In the genomic region with DNA sequence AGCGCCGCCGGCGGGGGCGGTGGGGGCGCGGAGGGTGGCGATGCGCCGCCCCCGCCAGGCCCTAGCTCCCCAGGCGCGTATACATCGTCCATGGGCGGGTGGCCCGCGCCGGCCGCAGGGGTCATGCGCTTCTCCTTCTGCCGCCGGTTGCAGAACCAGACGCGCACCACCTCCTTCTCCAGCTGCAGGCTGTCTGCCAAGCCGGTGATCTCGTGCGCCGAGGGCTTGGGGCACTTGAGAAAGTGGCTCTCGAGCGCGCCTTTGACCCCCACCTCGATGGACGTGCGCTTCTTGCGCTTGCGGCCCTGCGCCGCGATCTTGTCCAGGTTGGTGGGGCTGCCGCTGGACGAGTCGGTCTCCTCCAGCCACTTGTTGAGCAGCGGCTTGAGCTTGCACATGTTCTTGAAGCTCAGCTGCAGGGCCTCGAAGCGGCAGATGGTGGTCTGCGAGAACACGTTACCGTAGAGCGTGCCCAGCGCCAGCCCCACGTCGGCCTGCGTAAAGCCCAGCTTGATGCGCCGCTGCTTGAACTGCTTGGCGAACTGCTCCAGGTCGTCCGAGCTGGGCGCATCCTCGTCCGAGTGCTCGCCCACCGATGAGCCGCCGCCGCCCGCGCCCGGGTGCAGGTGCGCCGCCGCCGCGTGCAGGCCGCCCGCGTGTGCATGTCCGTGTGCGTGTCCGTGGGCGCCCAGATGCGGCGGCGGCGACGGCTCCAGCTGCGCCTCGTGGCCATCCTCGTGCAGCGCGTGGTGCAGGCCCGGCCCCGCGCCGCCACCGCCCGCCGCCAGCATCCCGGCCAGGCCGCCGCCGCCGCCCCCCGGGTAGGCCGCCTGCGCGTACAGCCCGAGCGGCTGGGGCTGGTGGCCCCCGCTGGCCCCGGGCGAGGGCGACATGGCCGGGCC, we compare ENCODE assay signal across 8 cellular contexts. TPM values are rescaled to one million over a fixed set of nuclear protein-coding genes. Genes with fewer than 3 reads are reported as not detected.
DNase-seq lines count a peak whose midpoint lies in the region; ATAC-seq and TF ChIP-seq lines count a peak whose summit lies in the region.

No MANE protein-coding gene starts in this region.

- intact Hi-C loops in CD4-positive, alpha-beta memory T cell (cut with micrococcal nuclease) = no loop called here
- intact Hi-C loops in upper lobe of right lung (cut with DNase I) = no loop called here

- no peaks in the 10 kb centered on the region for H3K9me3 ChIP-seq in CD4-positive, alpha-beta memory T cell (ENCODE audit: control insufficient read depth in 1 of 2, low read length in 2 of 2)
- H3K9me3 ChIP-seq in iPS-15b (ENCODE audit: control insufficient read depth, insufficient read depth, low read length) = no peaks in the 10 kb centered on the region
- H3K9me3 ChIP-seq in upper lobe of right lung = no peaks in the 10 kb centered on the region

- peaks cover 18% of the 10 kb centered on the region for H3K4me1 ChIP-seq in CD4-positive, alpha-beta memory T cell (ENCODE audit: insufficient read depth, low read length)
- H3K4me1 ChIP-seq in iPS-15b (ENCODE audit: control insufficient read depth, insufficient read depth, low read length) (peaks cover 2% of the 10 kb centered on the region), upper lobe of right lung (peaks cover 24% of the 10 kb centered on the region)

- peak; percentile 5 for ATAC-seq in GM21786 (IDR thresholded peaks at IDR 0.05; ENCODE audit: unreplicated experiment)
- ATAC-seq in upper lobe of right lung = no peak

- TF ChIP-seq CTCF in upper lobe of right lung (IDR thresholded peaks at IDR 0.05) = no peak

- H3K27ac Mint-ChIP-seq in CD4-positive, alpha-beta memory T cell = no peak overlapping the region
- no peak overlapping the region for H3K27ac Mint-ChIP-seq in T-helper 2 cell treated with Interferon-gamma antibody and Interleukin-4, amounts not matched to agents 5 μg/mL and 100 μg/mL, for 36 hours

- H3K36me3 Mint-ChIP-seq in CD4-positive, alpha-beta memory T cell = no peaks in the 10 kb centered on the region
- H3K36me3 Mint-ChIP-seq in T-helper 2 cell treated with Interferon-gamma antibody and Interleukin-4, amounts not matched to agents 5 μg/mL and 100 μg/mL, for 36 hours (ENCODE audit: low read depth) = no peaks in the 10 kb centered on the region

- H3K4me3 Mint-ChIP-seq in CD4-positive, alpha-beta memory T cell = peak overlapping the region in 7 of 8 donors; percentile 25 to 69 (median 45)
- peak overlapping the region; percentile 24 for H3K4me3 Mint-ChIP-seq in T-helper 2 cell treated with Interferon-gamma antibody and Interleukin-4, amounts not matched to agents 5 μg/mL and 100 μg/mL, for 36 hours

- peaks cover 2 to 22% (median 8%) of the 10 kb centered on the region in 4 donors for H3K4me1 Mint-ChIP-seq in CD4-positive, alpha-beta memory T cell
- peaks cover 4% of the 10 kb centered on the region for H3K4me1 Mint-ChIP-seq in T-helper 2 cell treated with Interferon-gamma antibody and Interleukin-4, amounts not matched to agents 5 μg/mL and 100 μg/mL, for 36 hours (ENCODE audit: low read depth)

- H3K9ac ChIP-seq in iPS-15b (ENCODE audit: low read depth, low read length) = no peak overlapping the region

- no peak for DNase-seq in CD4-positive, alpha-beta memory T cell
- no peak for DNase-seq in T-helper 2 cell treated with Interferon-gamma antibody and Interleukin-4, amounts not matched to agents 5 μg/mL and 100 μg/mL, for 36 hours (ENCODE audit: low spot score)
- DNase-seq in upper lobe of right lung = peak; percentile 81
- no peak for DNase-seq in NK-92 treated with Interleukin-12 subunit alpha and Interleukin-12 subunit beta, amount 100 ng/mL, for 24 hours (lab: John Stamatoyannopoulos, UW)
- DNase-seq in putamen (ENCODE audit: low spot score) = no peak
- DNase-seq in AG08396 (ENCODE audit: low spot score) = no peak

- CTCF ChIA-PET in CD4-positive, alpha-beta memory T cell (lab: Charles Lee; ENCODE audit: partially characterized antibody) = no interaction called here

- H3K9me3 Mint-ChIP-seq in CD4-positive, alpha-beta memory T cell = peaks cover 0 to 1% (median 0%) of the 10 kb centered on the region in 8 donors
- H3K9me3 Mint-ChIP-seq in T-helper 2 cell treated with Interferon-gamma antibody and Interleukin-4, amounts not matched to agents 5 μg/mL and 100 μg/mL, for 36 hours = no peaks in the 10 kb centered on the region

- POLR2A ChIA-PET in CD4-positive, alpha-beta memory T cell (lab: Charles Lee; ENCODE audit: partially characterized antibody) = interaction anchor here (1.0 kb wide), 1 partner anchor 114 kb away, joined by 3 read pairs; no protein-coding TSS in a partner anchor

- no peaks in the 10 kb centered on the region for H3K36me3 ChIP-seq in CD4-positive, alpha-beta memory T cell (ENCODE audit: insufficient read depth, low read length)
- peaks cover 5% of the 10 kb centered on the region for H3K36me3 ChIP-seq in iPS-15b (ENCODE audit: control insufficient read depth, insufficient read depth, low read length)
- no peaks in the 10 kb centered on the region for H3K36me3 ChIP-seq in upper lobe of right lung

- H3K4me3 ChIP-seq in CD4-positive, alpha-beta memory T cell (ENCODE audit: low read length in 2 of 2) = peak overlapping the region in 1 of 2 donors; percentile 22
- H3K4me3 ChIP-seq in iPS-15b (ENCODE audit: low read depth, low read length) (peak overlapping the region; percentile 63), upper lobe of right lung (no peak overlapping the region)

- H3K27me3 Mint-ChIP-seq in CD4-positive, alpha-beta memory T cell = peaks cover 25 to 30% of the 10 kb centered on the region in 2 donors
- H3K27me3 Mint-ChIP-seq in T-helper 2 cell treated with Interferon-gamma antibody and Interleukin-4, amounts not matched to agents 5 μg/mL and 100 μg/mL, for 36 hours (ENCODE audit: low read depth) = peaks cover 52% of the 10 kb centered on the region

- peaks cover 29% of the 10 kb centered on the region for H3K27me3 ChIP-seq in CD4-positive, alpha-beta memory T cell (ENCODE audit: insufficient read depth, low read length)
- H3K27me3 ChIP-seq in iPS-15b (ENCODE audit: control insufficient read depth, insufficient read depth, low read length) (peaks cover 55% of the 10 kb centered on the region), upper lobe of right lung (peaks cover 56% of the 10 kb centered on the region)

- H3K27ac ChIP-seq in CD4-positive, alpha-beta memory T cell (ENCODE audit: low read depth, low read length) = no peak overlapping the region
- H3K27ac ChIP-seq in upper lobe of right lung = no peak overlapping the region

RNA-seq across cellular contexts. Expression of gene POU3F1, which starts 0.9 kb away (rescaled TPM):
- under 1 TPM; 0.14 to 0.15 TPM for total RNA-seq in CD4-positive, alpha-beta memory T cell
- under 1 TPM in 1 of 2 donors, not detected in 1; 0.08 TPM for polyA plus RNA-seq in CD4-positive, alpha-beta memory T cell
- not detected for total RNA-seq in upper lobe of right lung

RNA-seq across cellular contexts. Expression of gene UTP11, which starts 33.1 kb away (rescaled TPM):
- 10 to 100 TPM; 17.3 to 17.5 TPM for total RNA-seq in CD4-positive, alpha-beta memory T cell
- polyA plus RNA-seq in CD4-positive, alpha-beta memory T cell = 10 to 100 TPM; 21.0 to 21.9 TPM
- total RNA-seq in upper lobe of right lung = 29.1 TPM

RNA-seq across cellular contexts. Expression of gene FHL3, which starts 40.4 kb away (rescaled TPM):
- total RNA-seq in CD4-positive, alpha-beta memory T cell = 1 to 10 TPM; 3.7 to 5.0 TPM
- 1 to 10 TPM; 3.4 to 3.7 TPM for polyA plus RNA-seq in CD4-positive, alpha-beta memory T cell
- 22.4 TPM for total RNA-seq in upper lobe of right lung

RNA-seq across cellular contexts. Expression of gene SF3A3, which starts 55.9 kb away (rescaled TPM):
- 10 to 100 TPM; 74.0 to 74.6 TPM for total RNA-seq in CD4-positive, alpha-beta memory T cell
- 100 to 1,000 TPM in 1 of 2 donors, 10 to 100 TPM in 1; 99.5 to 111 TPM for polyA plus RNA-seq in CD4-positive, alpha-beta memory T cell
- 48.7 TPM for total RNA-seq in upper lobe of right lung
